26 cellular contexts compared by ENCODE assay signal in the genomic region with DNA sequence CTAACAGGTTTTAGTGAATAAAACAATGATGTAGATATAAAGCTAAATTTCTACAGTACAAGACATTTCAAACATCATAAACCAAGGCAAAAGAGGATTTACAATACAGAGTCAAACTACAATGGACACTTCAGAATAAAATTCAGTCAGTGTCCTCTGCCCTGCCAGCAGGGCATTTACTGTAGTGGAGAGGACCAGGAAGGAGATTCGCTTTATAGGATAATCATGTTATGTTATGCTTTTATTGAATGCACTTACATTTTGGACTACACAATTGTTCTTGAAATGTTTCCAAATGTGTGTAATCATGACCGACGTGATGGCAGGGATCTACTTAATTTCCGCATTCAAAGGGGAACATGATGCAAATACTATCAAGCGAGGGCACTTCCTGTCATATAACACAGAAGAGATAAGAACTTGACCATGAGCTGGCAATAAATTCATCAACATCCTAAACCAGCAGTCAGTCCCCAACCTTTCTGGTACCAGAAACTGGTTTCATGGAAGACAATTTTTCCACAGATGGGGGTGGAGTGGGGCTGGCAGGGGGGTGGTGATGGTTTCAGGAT.
A peak's percentile ranks its signal among the peaks of the same experiment; 100 is the strongest.
DNase-seq lines count a peak whose midpoint lies in the region; ATAC-seq, FAIRE-seq and TF ChIP-seq lines count a peak whose summit lies in the region.
"Had no signal": no experiment of that assay in that cellular context is flagged by ENCODE, and none has a peak within 500 bp of the region (broad histone marks: within the 10 kb centered on the region; RNA-seq: fewer than 3 reads in every experiment).

No MANE protein-coding gene starts in this region.

- H3K9me3 ChIP-seq in naive thymus-derived CD4-positive, alpha-beta T cell (ENCODE audit: control insufficient read depth in 2 of 3, low read length in 3 of 3), result no peaks in the 10 kb centered on the region
- H3K9me3 ChIP-seq: SJSA1 had no signal

- no peak overlapping the region for H3K4me3 Mint-ChIP-seq in naive thymus-derived CD4-positive, alpha-beta T cell
- H3K4me3 Mint-ChIP-seq: CD8-positive, alpha-beta memory T cell; H9; HFFc6 had no signal

- CTCF ChIA-PET in naive thymus-derived CD4-positive, alpha-beta T cell (lab: Charles Lee), result no interaction called here

- H3K4me1 Mint-ChIP-seq in naive thymus-derived CD4-positive, alpha-beta T cell, result no peaks in the 10 kb centered on the region
- H3K4me1 Mint-ChIP-seq: CD8-positive, alpha-beta memory T cell had no signal

- peak; percentile 10 for FAIRE-seq in colon (lab: Jason Lieb, UNC)
- FAIRE-seq: A204.1, D721Med, GM12891 had no signal

- no peak overlapping the region for H3K4me3 ChIP-seq in naive thymus-derived CD4-positive, alpha-beta T cell (ENCODE audit: low read length)
- H3K4me3 ChIP-seq: GM23248, SJSA1 had no signal

- DNase-seq in GF-D8 (lab: John Stamatoyannopoulos, UW) (peak; percentile 76), HPDE6-E6E7 (ENCODE audit: extremely low spot score) (no peak), COLO668 (lab: John Stamatoyannopoulos, UW; ENCODE audit: unreplicated experiment) (no peak), DMS 273 treated with DMSO at 0.1 percent for 48 hours (lab: John Stamatoyannopoulos, UW) (no peak)
- no peak for DNase-seq in naive thymus-derived CD4-positive, alpha-beta T cell
- DNase-seq: CD8-positive, alpha-beta memory T cell; DMS79 treated with DMSO at 0.1 percent for 48 hours; GM23248; H9; HFFc6; NCI-H1105; NCI-H146; NCI-H2081; NCI-H2171; NCI-H524 treated with DMSO at 0.1 percent for 48 hours; SW 1271 had no signal

- H3K27me3 Mint-ChIP-seq in naive thymus-derived CD4-positive, alpha-beta T cell, result no peaks in the 10 kb centered on the region
- H3K27me3 Mint-ChIP-seq: CD8-positive, alpha-beta memory T cell had no signal

- no peak overlapping the region for H3K27ac ChIP-seq in naive thymus-derived CD4-positive, alpha-beta T cell (ENCODE audit: low read depth, low read length)
- H3K27ac ChIP-seq: C4-2B, GM23248, HL-60, KMS-11, SJSA1 had no signal

- peak overlapping the region in 1 of 9 donors; percentile 72 for H3K27ac Mint-ChIP-seq in naive thymus-derived CD4-positive, alpha-beta T cell
- H3K27ac Mint-ChIP-seq: H9, HFFc6 had no signal

- intact Hi-C loops in naive thymus-derived CD4-positive, alpha-beta T cell (cut with micrococcal nuclease), result no loop called here

- H3K36me3 ChIP-seq in naive thymus-derived CD4-positive, alpha-beta T cell (ENCODE audit: control insufficient read depth in 2 of 3, insufficient read depth in 3 of 3, low read length in 3 of 3), result no peaks in the 10 kb centered on the region
- H3K36me3 ChIP-seq: SJSA1 had no signal

- H3K9me3 Mint-ChIP-seq in naive thymus-derived CD4-positive, alpha-beta T cell, result peaks cover 0 to 3% (median 0%) of the 10 kb centered on the region in 11 donors
- H3K9me3 Mint-ChIP-seq: CD8-positive, alpha-beta memory T cell; H9 had no signal

- H3K4me1 ChIP-seq in naive thymus-derived CD4-positive, alpha-beta T cell (ENCODE audit: control insufficient read depth in 2 of 2, insufficient read depth in 2 of 2, low read length in 2 of 2), result no peaks in the 10 kb centered on the region
- H3K4me1 ChIP-seq: SJSA1 had no signal

- peaks cover 0 to 3% (median 0%) of the 10 kb centered on the region in 5 donors for H3K36me3 Mint-ChIP-seq in naive thymus-derived CD4-positive, alpha-beta T cell
- H3K36me3 Mint-ChIP-seq: CD8-positive, alpha-beta memory T cell had no signal

- POLR2A ChIA-PET in naive thymus-derived CD4-positive, alpha-beta T cell (lab: Charles Lee), result interaction anchor here (0.7 kb wide), 1 partner anchor 380 kb away, joined by 3 read pairs; no protein-coding TSS in a partner anchor

- no peaks in the 10 kb centered on the region for H3K27me3 ChIP-seq in naive thymus-derived CD4-positive, alpha-beta T cell (ENCODE audit: control insufficient read depth in 2 of 2, insufficient read depth in 2 of 2, low read length in 2 of 2)
- H3K27me3 ChIP-seq: SJSA1 had no signal

- no peak for ATAC-seq in SK-N-SH treated with all-trans-retinoic acid at 6 μM for 48 hours
- peak; percentile 34 for ATAC-seq in naive thymus-derived CD4-positive, alpha-beta T cell
- ATAC-seq: Right ventricle myocardium inferior had no signal

TF ChIP-seq in SK-N-SH treated with all-trans-retinoic acid at 6 μM for 48 hours, 23 proteins besides CTCF, POLR2A, EP300 and RAD21:
- TF ChIP-seq ISL1 (CRISPR knock-in tag; IDR thresholded peaks at IDR 0.05) (peak; percentile 24; the same call in 1 of the 2 replicates), RARB (CRISPR knock-in tag; IDR thresholded peaks at IDR 0.05) (no peak), BACH2 (CRISPR knock-in tag; IDR thresholded peaks at IDR 0.05; ENCODE audit: borderline replicate concordance) (0 out of 2 replicates have a peak, but pooled peaks have one; percentile 34), POU6F1 (CRISPR knock-in tag; IDR thresholded peaks at IDR 0.05; ENCODE audit: borderline replicate concordance, low read depth) (no peak), ZFP3 (CRISPR knock-in tag; IDR thresholded peaks at IDR 0.05) (0 out of 2 replicates have a peak, but pooled peaks have one; percentile 21), ARNTL (CRISPR knock-in tag; IDR thresholded peaks at IDR 0.05; ENCODE audit: borderline replicate concordance, low read depth) (no peak), TOX (CRISPR knock-in tag; IDR thresholded peaks at IDR 0.05; ENCODE audit: borderline replicate concordance) (no peak), TCF4 (CRISPR knock-in tag; IDR thresholded peaks at IDR 0.05; ENCODE audit: borderline replicate concordance) (peak; percentile 32; the same call in 1 of the 2 replicates)
- TF ChIP-seq, protein P1, sequence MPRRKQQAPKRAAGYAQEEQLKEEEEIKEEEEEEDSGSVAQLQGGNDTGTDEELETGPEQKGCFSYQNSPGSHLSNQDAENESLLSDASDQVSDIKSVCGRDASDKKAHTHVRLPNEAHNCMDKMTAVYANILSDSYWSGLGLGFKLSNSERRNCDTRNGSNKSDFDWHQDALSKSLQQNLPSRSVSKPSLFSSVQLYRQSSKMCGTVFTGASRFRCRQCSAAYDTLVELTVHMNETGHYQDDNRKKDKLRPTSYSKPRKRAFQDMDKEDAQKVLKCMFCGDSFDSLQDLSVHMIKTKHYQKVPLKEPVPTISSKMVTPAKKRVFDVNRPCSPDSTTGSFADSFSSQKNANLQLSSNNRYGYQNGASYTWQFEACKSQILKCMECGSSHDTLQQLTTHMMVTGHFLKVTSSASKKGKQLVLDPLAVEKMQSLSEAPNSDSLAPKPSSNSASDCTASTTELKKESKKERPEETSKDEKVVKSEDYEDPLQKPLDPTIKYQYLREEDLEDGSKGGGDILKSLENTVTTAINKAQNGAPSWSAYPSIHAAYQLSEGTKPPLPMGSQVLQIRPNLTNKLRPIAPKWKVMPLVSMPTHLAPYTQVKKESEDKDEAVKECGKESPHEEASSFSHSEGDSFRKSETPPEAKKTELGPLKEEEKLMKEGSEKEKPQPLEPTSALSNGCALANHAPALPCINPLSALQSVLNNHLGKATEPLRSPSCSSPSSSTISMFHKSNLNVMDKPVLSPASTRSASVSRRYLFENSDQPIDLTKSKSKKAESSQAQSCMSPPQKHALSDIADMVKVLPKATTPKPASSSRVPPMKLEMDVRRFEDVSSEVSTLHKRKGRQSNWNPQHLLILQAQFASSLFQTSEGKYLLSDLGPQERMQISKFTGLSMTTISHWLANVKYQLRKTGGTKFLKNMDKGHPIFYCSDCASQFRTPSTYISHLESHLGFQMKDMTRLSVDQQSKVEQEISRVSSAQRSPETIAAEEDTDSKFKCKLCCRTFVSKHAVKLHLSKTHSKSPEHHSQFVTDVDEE (CRISPR knock-in tag; IDR thresholded peaks at IDR 0.05), result peak; percentile 56; the same call in 1 of the 2 replicates
